Comparison of ENCODE assay signal across 17 cellular contexts in genomic region chr4:163611172-163611571, GRCh38.
DNase-seq lines count a peak whose midpoint lies in the region; ATAC-seq, FAIRE-seq and TF ChIP-seq lines count a peak whose summit lies in the region.
"Had no signal": no experiment of that assay in that cellular context is flagged by ENCODE, and none has a peak within 500 bp of the region (broad histone marks: within the 10 kb centered on the region; RNA-seq: fewer than 3 reads in every experiment).

No MANE protein-coding gene starts in this region.

- H3K9me3 ChIP-seq in right lobe of liver (no peaks in the 10 kb centered on the region), HepG2 (ENCODE audit: low read length) (no peaks in the 10 kb centered on the region), Peyer's patch (no peaks in the 10 kb centered on the region), mucosa of descending colon (no peaks in the 10 kb centered on the region), upper lobe of right lung (no peaks in the 10 kb centered on the region)
- H3K9me3 ChIP-seq: ovary had no signal

- H4K20me1 ChIP-seq in HepG2 (ENCODE audit: insufficient read depth, low read length): no peaks in the 10 kb centered on the region

- no peaks in the 10 kb centered on the region for H3K79me2 ChIP-seq in HepG2 (ENCODE audit: insufficient read depth, low read length)

- POLR2A ChIA-PET in HepG2 (lab: Yijun Ruan, JAX): no interaction called here

- CTCF ChIA-PET in HepG2 (lab: Yijun Ruan, JAX; ENCODE audit: low intra/inter-chr PET ratio, low total read pairs): no interaction called here

- TF ChIP-seq RAD21 in HepG2 (CRISPR knock-in tag; IDR thresholded peaks at IDR 0.05): no peak

- H3K9ac ChIP-seq in HepG2 (ENCODE audit: insufficient read depth, low read depth, low read length): no peak overlapping the region

- H3K4me3 ChIP-seq in right lobe of liver (peak overlapping the region in 2 of 3 donors; percentile 1 to 21), HepG2 (replicated peaks in 1 of 3; ENCODE audit: insufficient read depth in 1 of 3, low read depth in 2 of 3, low read length in 3 of 3) (no peak overlapping the region), Peyer's patch (peak overlapping the region in 3 of 4 donors; percentile 25 to 45 (median 37)), mucosa of descending colon (no peak overlapping the region), upper lobe of right lung (peak overlapping the region; percentile 45)
- H3K4me3 ChIP-seq: ovary had no signal

- no peaks in the 10 kb centered on the region for H3K27me3 ChIP-seq in right lobe of liver
- no peaks in the 10 kb centered on the region for H3K27me3 ChIP-seq in HepG2 (ENCODE audit: control insufficient read depth in 1 of 2, insufficient read depth in 2 of 2, low read length in 2 of 2)
- no peaks in the 10 kb centered on the region for H3K27me3 ChIP-seq in Peyer's patch
- H3K27me3 ChIP-seq in upper lobe of right lung: no peaks in the 10 kb centered on the region
- H3K27me3 ChIP-seq: ovary had no signal

- intact Hi-C loops in right lobe of liver (cut with DNase I) (no loop called here), HepG2 (cut with micrococcal nuclease; ENCODE audit: unreplicated experiment) (no loop called here), mucosa of descending colon (cut with DNase I, micrococcal nuclease) (no loop called here), upper lobe of right lung (cut with DNase I) (no loop called here)

- TF ChIP-seq EP300 in HepG2 (IDR thresholded peaks at IDR 0.05; ENCODE audit: low read depth in 2 of 2, low read length in 2 of 2) (no peak), HepG2 (CRISPR knock-in tag; IDR thresholded peaks at IDR 0.05; ENCODE audit: borderline replicate concordance) (no peak)

- H3K4me1 ChIP-seq in right lobe of liver (no peaks in the 10 kb centered on the region), HepG2 (ENCODE audit: insufficient read depth, low read length) (no peaks in the 10 kb centered on the region), Peyer's patch (no peaks in the 10 kb centered on the region), mucosa of descending colon (ENCODE audit: low read depth) (no peaks in the 10 kb centered on the region), upper lobe of right lung (no peaks in the 10 kb centered on the region)

- DNase-seq in right lobe of liver: no peak
- no peak for DNase-seq in HepG2 (ENCODE audit: low spot score)
- DNase-seq in Peyer's patch: no peak
- DNase-seq in mucosa of descending colon: no peak
- DNase-seq in upper lobe of right lung: no peak
- DNase-seq in GM19240 (ENCODE audit: insufficient read length, low spot score): no peak
- no peak for DNase-seq in T-helper 1 cell
- DNase-seq: activated CD8-positive, alpha-beta memory T cell treated with anti-CD3 and anti-CD28 coated beads for 24 hours; EL; endodermal cell; hypothalamus; NCI-H187; ovary; stimulated activated naive CD4-positive, alpha-beta T cell had no signal

- H2AFZ ChIP-seq in HepG2 (ENCODE audit: low read length): no peak overlapping the region

- WGBS in right lobe of liver (ENCODE audit: insufficient coverage, low coverage, low lambda C conversion rate, missing lambda C conversion rate): 29% methylated on average over 3 of the region's 3 CpGs
- 31% methylated on average over 3 of the region's 3 CpGs for WGBS in HepG2 (ENCODE audit: low lambda C conversion rate)

- no peak overlapping the region for H3K4me2 ChIP-seq in HepG2 (ENCODE audit: low read depth, low read length)

- ATAC-seq in right lobe of liver (peak in 2 of 4 donors; percentile 39 to 54), HepG2 (no peak), mucosa of descending colon (peak; percentile 35), upper lobe of right lung (peak; percentile 47), HG02938 (IDR thresholded peaks at IDR 0.05; ENCODE audit: unreplicated experiment) (no peak)
- ATAC-seq: Panc1 had no signal

- no TSS peak for BruUV-seq in HepG2 (replicated peaks; lab: Mats Ljungman, UMichigan)

- peak; percentile 9 for TF ChIP-seq POLR2A in right lobe of liver (IDR thresholded peaks at IDR 0.05)
- TF ChIP-seq POLR2A in HepG2 (IDR thresholded peaks at IDR 0.05; ENCODE audit: insufficient read depth in 1 of 2, low read depth in 2 of 2, low read length in 2 of 2): no peak
- TF ChIP-seq POLR2A in Peyer's patch (IDR thresholded peaks at IDR 0.05): no peak

- in situ Hi-C loops in HepG2 (cut with HindIII; ENCODE audit: extremely low pct_ligation_motif_present, low pct_unique_long_range_greater_than_20kb): no loop called here

- H3K36me3 ChIP-seq in right lobe of liver (no peaks in the 10 kb centered on the region), HepG2 (replicated peaks in 1 of 2; ENCODE audit: control insufficient read depth in 1 of 2, insufficient read depth in 2 of 2, low read length in 2 of 2) (no peaks in the 10 kb centered on the region), Peyer's patch (no peaks in the 10 kb centered on the region), mucosa of descending colon (ENCODE audit: low read depth) (no peaks in the 10 kb centered on the region), upper lobe of right lung (no peaks in the 10 kb centered on the region)
- H3K36me3 ChIP-seq: ovary had no signal

- FAIRE-seq in HepG2 (lab: Jason Lieb, UNC): no peak
- FAIRE-seq: H1 had no signal

- TF ChIP-seq CTCF in right lobe of liver (IDR thresholded peaks at IDR 0.05) (no peak), HepG2 (CRISPR knock-in tag; IDR thresholded peaks at IDR 0.05) (no peak), Peyer's patch (IDR thresholded peaks at IDR 0.05) (no peak), mucosa of descending colon (IDR thresholded peaks at IDR 0.05) (no peak), upper lobe of right lung (IDR thresholded peaks at IDR 0.05) (no peak)

- H3K27ac ChIP-seq in right lobe of liver (no peak overlapping the region), HepG2 (ENCODE audit: extremely low read length, insufficient read depth, low read length) (no peak overlapping the region), Peyer's patch (peak overlapping the region in 3 of 4 donors; percentile 36 to 80 (median 79)), upper lobe of right lung (peak overlapping the region; percentile 69)
- H3K27ac ChIP-seq: ovary had no signal

TF ChIP-seq in HepG2, 621 proteins besides CTCF, POLR2A, EP300 and RAD21:
- no peak for TF ChIP-seq ZNF782 (CRISPR knock-in tag; IDR thresholded peaks at IDR 0.05; ENCODE audit: borderline replicate concordance)
- TF ChIP-seq IRX3 (CRISPR knock-in tag; IDR thresholded peaks at IDR 0.05; ENCODE audit: borderline replicate concordance, low read depth): no peak

Comparison
In these comparisons a context has a peak if more than half of its experiments do, and no peak if none do; other contexts are left out.
1. H3K4me3 ChIP-seq: peak in right lobe of liver (2 of 3), Peyer's patch (3 of 4) and upper lobe of right lung (single experiment); none in HepG2 (0 of 3) and mucosa of descending colon (single experiment).
2. ATAC-seq: peak in mucosa of descending colon (single experiment) and upper lobe of right lung (single experiment); none in HepG2 (single experiment) and HG02938 (single experiment).
3. H3K27ac ChIP-seq: peak in Peyer's patch (3 of 4) and upper lobe of right lung (single experiment); none in right lobe of liver (0 of 3) and HepG2 (single experiment).